Comparison of ENCODE assay signal across 8 cellular contexts in genomic region chr4:1856071-1856919, GRCh38. TPM values are rescaled to one million over a fixed set of nuclear protein-coding genes. Genes with fewer than 3 reads are reported as not detected.
DNase-seq lines count a peak whose midpoint lies in the region; ATAC-seq and TF ChIP-seq lines count a peak whose summit lies in the region.

Gene LETM1, minus strand, starts transcription at chr4:1856156. Its CDS starts 206 bp downstream, at chr4:1855950.

- H3K27me3 ChIP-seq in IMR-90 (ENCODE audit: control insufficient read depth, insufficient read depth, low read length) (no peaks in the 10 kb centered on the region), mucosa of rectum (ENCODE audit: control insufficient read depth in 2 of 2, insufficient read depth in 2 of 2, low read length in 2 of 2) (no peaks in the 10 kb centered on the region)

- H2AK9ac ChIP-seq in IMR-90 (replicated peaks; ENCODE audit: low read depth, low read length, poor library complexity) = peak within 1 kb of the TSS; percentile 98

- TF ChIP-seq CTCF in IMR-90 (conservative IDR thresholded peaks at IDR 0.05; ENCODE audit: low read depth, low read length) (peak; percentile 15; the same call in 1 of the 2 replicates), OCI-LY7 (conservative IDR thresholded peaks at IDR 0.05; ENCODE audit: low read length) (peak; percentile 44; the same call in 1 of the 2 replicates)

- peaks cover 33% of the 10 kb centered on the region; the same call in 1 of the 2 replicates for H3K79me2 ChIP-seq in OCI-LY7 (ENCODE audit: insufficient read depth, low read depth, low read length)

- in situ Hi-C loops in IMR-90 (cut with MboI; ENCODE audit: low sequenced_read_pairs) = no loop called here

- H4K91ac ChIP-seq in IMR-90 (ENCODE audit: insufficient read depth, low read depth, low read length) = peak within 1 kb of the TSS; percentile 73

- H4K20me1 ChIP-seq in IMR-90 (ENCODE audit: insufficient read depth, low read length) = peaks cover 28% of the 10 kb centered on the region
- no peaks in the 10 kb centered on the region for H4K20me1 ChIP-seq in OCI-LY7 (ENCODE audit: insufficient read depth, low read length)

- no TSS peak for BruUV-seq in IMR-90 (replicated peaks; lab: Mats Ljungman, UMichigan)
- no TSS peak for BruUV-seq in OCI-LY7 (replicated peaks; lab: Mats Ljungman, UMichigan)

- peak within 1 kb of the TSS; percentile 72 for H3K23ac ChIP-seq in IMR-90 (ENCODE audit: low read depth, low read length)

- intact Hi-C loops in IMR-90 (cut with micrococcal nuclease) = loop anchor here (2.0 to 5.0 kb wide), 2 partner anchors 15 to 41 kb away; partner anchors contain the start of gene NSD2
- intact Hi-C loops in OCI-LY7 (cut with micrococcal nuclease; ENCODE audit: unreplicated experiment) = loop anchor here (1.0 kb wide), 2 partner anchors 14 to 135 kb away; partner anchors contain the start of genes TACC3 and TMEM129

- peak within 1 kb of the TSS; percentile 92 to 95; a peak in 3 of 4 replicates for H4K8ac ChIP-seq in IMR-90 (ENCODE audit: low read depth in 2 of 2, low read length in 2 of 2)

- CTCF ChIA-PET in IMR-90 (lab: Yijun Ruan, JAX) (no interaction called here), OCI-LY7 (lab: Charles Lee; ENCODE audit: unreplicated experiment) (interaction anchor here (1.0 to 1.5 kb wide), 2 partner anchors 25 to 126 kb away, joined by 4 read pairs; no protein-coding TSS in a partner anchor)

- H2BK120ac ChIP-seq in IMR-90 (ENCODE audit: low read depth, low read length) = no peak within 1 kb of the TSS; the same call in 1 of the 2 replicates

- peak within 1 kb of the TSS; percentile 71 for H4K5ac ChIP-seq in IMR-90 (ENCODE audit: low read depth, low read length)

- H3K4me3 ChIP-seq in IMR-90 (ENCODE audit: insufficient read depth, low read depth, low read length) = peak within 1 kb of the TSS; percentile 94
- H3K4me3 ChIP-seq in OCI-LY7 (ENCODE audit: low read depth, low read length, poor library complexity, severe bottlenecking) = peak within 1 kb of the TSS; percentile 99
- peak within 1 kb of the TSS; percentile 84 to 87 for H3K4me3 ChIP-seq in mucosa of rectum (ENCODE audit: low read length in 2 of 2)

- H3K9me3 ChIP-seq in IMR-90 (ENCODE audit: control insufficient read depth, insufficient read depth, low read length) = no peaks in the 10 kb centered on the region
- H3K9me3 ChIP-seq in OCI-LY7 (ENCODE audit: low read length) = no peaks in the 10 kb centered on the region
- no peaks in the 10 kb centered on the region for H3K9me3 ChIP-seq in mucosa of rectum (ENCODE audit: control insufficient read depth in 2 of 2, low read length in 2 of 2)

- POLR2A ChIA-PET in IMR-90 (lab: Charles Lee; ENCODE audit: unreplicated experiment) (interaction anchor here (0.6 to 0.7 kb wide), 3 partner anchors 11 to 644 kb away, joined by 3 to 9 read pairs (median 4); no protein-coding TSS in a partner anchor), OCI-LY7 (lab: Charles Lee) (interaction anchor here (0.6 to 1.3 kb wide), 4 partner anchors 10 to 695 kb away, joined by 3 to 5 read pairs (median 4); partner anchors contain the start of gene NSD2)

- H2AFZ ChIP-seq in IMR-90 (replicated peaks; ENCODE audit: low read length, poor library complexity) (peak within 1 kb of the TSS; percentile 95), OCI-LY7 (ENCODE audit: low read length) (peak within 1 kb of the TSS; percentile 86)

- DNase-seq in DMS114 treated with DMSO at 0.1 percent for 48 hours (lab: John Stamatoyannopoulos, UW; ENCODE audit: unreplicated experiment) (peak; percentile 83), IMR-90 (peak; percentile 95), OCI-LY7 (ENCODE audit: low spot score) (peak; percentile 95), activated T-cell treated with anti-CD3 and anti-CD28 coated beads for 4 hours (peak; percentile 86), epithelial cell of prostate (ENCODE audit: low read depth, low spot score) (peak; percentile 77)
- peak; percentile 95 for DNase-seq in stimulated activated CD8-positive, alpha-beta memory T cell treated with anti-CD3 and anti-CD28 coated beads, Interleukin-4, amount 100 ng/mL, for 48 hours

- H2BK5ac ChIP-seq in IMR-90 (ENCODE audit: low read depth, low read length, poor library complexity, severe bottlenecking) = peak within 1 kb of the TSS; percentile 83

- H3K79me1 ChIP-seq in IMR-90 (ENCODE audit: low read depth in 1 of 2, low read length in 2 of 2) = peaks cover 26 to 58% of the 10 kb centered on the region in 2 experiments

- H2BK15ac ChIP-seq in IMR-90 (ENCODE audit: low read depth, low read length) = no peak within 1 kb of the TSS

- peak within 1 kb of the TSS; percentile 86 for H2AK5ac ChIP-seq in IMR-90 (ENCODE audit: low read depth, low read length)

- TF ChIP-seq POLR2A in IMR-90 (IDR thresholded peaks at IDR 0.05; ENCODE audit: low read depth, low read length) = peak; percentile 67

- peaks cover 18% of the 10 kb centered on the region for H3K4me1 ChIP-seq in IMR-90 (ENCODE audit: control insufficient read depth, insufficient read depth, low read length)
- peaks cover 15% of the 10 kb centered on the region for H3K4me1 ChIP-seq in OCI-LY7 (ENCODE audit: insufficient read depth, low read length, poor library complexity, severe bottlenecking)
- H3K4me1 ChIP-seq in mucosa of rectum (ENCODE audit: control insufficient read depth in 2 of 2, insufficient read depth in 2 of 2, low read length in 2 of 2) = peaks cover 41 to 47% of the 10 kb centered on the region in 2 donors

- peak; percentile 83 for ATAC-seq in GM21528 (IDR thresholded peaks at IDR 0.05; ENCODE audit: low FRiP score, unreplicated experiment)
- peak; percentile 95 for ATAC-seq in IMR-90 (ENCODE audit: low read depth)

- 1% methylated on average over 67 of the region's 106 CpGs; no CpG with 5 or more reads in 1 of the 2 experiments for WGBS in IMR-90 (ENCODE audit: extremely low coverage in 2 of 2, insufficient read length in 1 of 2), 2 experiments

- peak within 1 kb of the TSS; percentile 36 for H3K56ac ChIP-seq in IMR-90 (ENCODE audit: extremely low read depth, insufficient read depth, low read length)

- H3K27ac ChIP-seq in IMR-90 (ENCODE audit: insufficient read depth, low read length) (peak within 1 kb of the TSS; percentile 81), OCI-LY7 (ENCODE audit: low read depth, low read length, poor library complexity, severe bottlenecking) (peak within 1 kb of the TSS; percentile 28), epithelial cell of prostate (peak within 1 kb of the TSS; percentile 73), mucosa of rectum (ENCODE audit: low read depth in 2 of 2, low read length in 2 of 2) (peak within 1 kb of the TSS; percentile 86 to 89)

- no peaks in the 10 kb centered on the region for H3K9me2 ChIP-seq in OCI-LY7 (ENCODE audit: insufficient read depth, low read length)

- peak within 1 kb of the TSS; percentile 89 for H3K14ac ChIP-seq in IMR-90 (replicated peaks; ENCODE audit: low read depth, low read length)

- H3K4me2 ChIP-seq in IMR-90 (ENCODE audit: low read depth, low read length) (peak within 1 kb of the TSS; percentile 99), OCI-LY7 (ENCODE audit: low read length) (peak within 1 kb of the TSS; percentile 98)

- dilution Hi-C loops in IMR-90 (cut with HindIII; ENCODE audit: low sequenced_read_pairs, unreplicated experiment) = no loop called here

- peaks cover 28% of the 10 kb centered on the region for H3K9me1 ChIP-seq in IMR-90 (ENCODE audit: insufficient read depth, low read length)

- peak within 1 kb of the TSS; percentile 85 for H3K4ac ChIP-seq in IMR-90 (ENCODE audit: low read depth, low read length)

- no peak within 1 kb of the TSS for H2BK20ac ChIP-seq in IMR-90 (ENCODE audit: low read depth, low read length)

- peak within 1 kb of the TSS; percentile 14; the same call in 1 of the 2 replicates for H3K18ac ChIP-seq in IMR-90 (ENCODE audit: low read depth, low read length)

- no peaks in the 10 kb centered on the region; the same call in none of the 2 replicates for H3K36me3 ChIP-seq in IMR-90 (ENCODE audit: control insufficient read depth, insufficient read depth, low read length)
- H3K36me3 ChIP-seq in OCI-LY7 (ENCODE audit: insufficient read depth, low read length) = peaks cover 14% of the 10 kb centered on the region; the same call in 1 of the 2 replicates
- no peaks in the 10 kb centered on the region for H3K36me3 ChIP-seq in mucosa of rectum (ENCODE audit: control insufficient read depth in 2 of 2, insufficient read depth in 2 of 2, low read length in 2 of 2)

- TF ChIP-seq RAD21 in IMR-90 (IDR thresholded peaks at IDR 0.05; ENCODE audit: low read length) = no peak

- H3K9ac ChIP-seq in IMR-90 (ENCODE audit: low read depth, low read length) = peak within 1 kb of the TSS; percentile 91
- peak within 1 kb of the TSS; percentile 75 to 88 for H3K9ac ChIP-seq in mucosa of rectum (ENCODE audit: low read depth in 1 of 2, low read length in 2 of 2)

TF ChIP-seq in IMR-90, 13 proteins besides CTCF, POLR2A, EP300 and RAD21:
- TF ChIP-seq RFX5 (IDR thresholded peaks at IDR 0.05; ENCODE audit: low read depth, low read length) = no peak
- peak; percentile 14; the same call in 1 of the 2 replicates for TF ChIP-seq MAZ (IDR thresholded peaks at IDR 0.05; ENCODE audit: borderline replicate concordance, low read depth, low read length)
- TF ChIP-seq NFE2L2 (IDR thresholded peaks at IDR 0.05; ENCODE audit: low read depth, low read length) = no peak

RNA-seq across cellular contexts. Expression of gene LETM1, which starts in this region (rescaled TPM):
- total RNA-seq in IMR-90 (2012; rRNA removed) (49.3 and 68.0 TPM in 2 replicates), OCI-LY7 (2022) (61.7 and 66.8 TPM in 2 replicates)
- 25.0 and 28.2 TPM in 2 replicates for polyA plus RNA-seq in IMR-90 (2012; rRNA removed)
- polyA plus RNA-seq in IMR-90 (2012; cell fraction: cytosol; rRNA removed) = 14.8 and 16.4 TPM in 2 replicates
- 60.7 and 127 TPM in 2 replicates for polyA plus RNA-seq in IMR-90 (2012; cell fraction: nucleus; rRNA removed; ENCODE audit: low replicate concordance)
- 58.3 and 60.0 TPM in 2 replicates for total RNA-seq in OCI-LY7 (2014; rRNA removed; shearing (Covaris generic))

Comparison
In these comparisons a context has a peak if more than half of its experiments do, and no peak if none do; other contexts are left out.
1. Peak in every context shown above with its lines: DNase-seq, ATAC-seq, H3K4me3 ChIP-seq and H3K27ac ChIP-seq.
2. H3K27ac ChIP-seq: peak in every context shown above with its lines; median percentile 88 in mucosa of rectum; 81 in IMR-90; 73 in epithelial cell of prostate; 28 in OCI-LY7.